Comparison of ENCODE assay signal across 8 cellular contexts in genomic region chr16:14918504-14918903, GRCh38. TPM values are rescaled to one million over a fixed set of nuclear protein-coding genes. Genes with fewer than 3 reads are reported as not detected.
A peak's percentile ranks its signal among the peaks of the same experiment; 100 is the strongest.
DNase-seq lines count a peak whose midpoint lies in the region; ATAC-seq, FAIRE-seq and TF ChIP-seq lines count a peak whose summit lies in the region.
"Not testable (repeated sequence)": the region's sequence is repeated elsewhere in the genome, so short reads cannot be mapped to it uniquely, and the experiment has no call there.

No MANE protein-coding gene starts in this region.

- not testable (repeated sequence) for FAIRE-seq in kidney (lab: Jason Lieb, UNC)

- not testable (repeated sequence) for ATAC-seq in Right ventricle myocardium superior (ENCODE audit: poor library complexity); psoas muscle

- H3K36me3 Mint-ChIP-seq in nephron progenitor cell (ENCODE audit: low read depth); type B pancreatic cell: not testable (repeated sequence)

- not testable (repeated sequence) for H3K36me3 ChIP-seq in BE2C; HEK293 (ENCODE audit: control insufficient read depth in 2 of 2, insufficient read depth in 1 of 2, low read length in 2 of 2); kidney (ENCODE audit: control insufficient read depth in 1 of 2, insufficient read depth in 2 of 2, low read length in 2 of 2); psoas muscle (ENCODE audit: insufficient read depth in 1 of 2, low read depth in 1 of 2)

- not testable (repeated sequence) for H3K27ac Mint-ChIP-seq in nephron progenitor cell, type B pancreatic cell

- not testable (repeated sequence) for H3K4me1 ChIP-seq in BE2C; HEK293 (ENCODE audit: control insufficient read depth, insufficient read depth, low read length); kidney (ENCODE audit: control insufficient read depth in 1 of 2, insufficient read depth in 1 of 2, low read depth in 1 of 2, low read length in 2 of 2); psoas muscle

- not testable (repeated sequence) for H3K9ac ChIP-seq in kidney (ENCODE audit: low read length in 2 of 2)

- not testable (repeated sequence) for H3K27me3 ChIP-seq in BE2C; psoas muscle (ENCODE audit: insufficient read depth in 3 of 3, low read length in 2 of 3)

- not testable (repeated sequence) for H3K9me3 ChIP-seq in BE2C; HEK293 (ENCODE audit: control insufficient read depth, insufficient read depth, low read depth, low read length); kidney (ENCODE audit: control insufficient read depth in 1 of 2, low read length in 2 of 2); psoas muscle

- not testable (repeated sequence) for TF ChIP-seq CTCF in BE2C (IDR thresholded peaks at IDR 0.05; ENCODE audit: low read depth, low read length); HEK293 (tag by site-specific recombination; IDR thresholded peaks at IDR 0.05); kidney (IDR thresholded peaks at IDR 0.05; ENCODE audit: borderline replicate concordance, extremely low read depth, insufficient read depth); nephron progenitor cell (IDR thresholded peaks at IDR 0.05); psoas muscle (IDR thresholded peaks at IDR 0.05); type B pancreatic cell (conservative IDR thresholded peaks at IDR 0.05)

- CTCF ChIA-PET in HEK293 (lab: Yijun Ruan, JAX) = not testable (repeated sequence)

- POLR2A ChIA-PET in HEK293 (lab: Yijun Ruan, JAX) = not testable (repeated sequence)

- not testable (repeated sequence) for H3K27me3 Mint-ChIP-seq in nephron progenitor cell (ENCODE audit: low read depth, poor library complexity); type B pancreatic cell

- DNase-seq in BE2C (peak; percentile 9), astrocyte of the hippocampus (ENCODE audit: low read depth, low spot score) (peak; percentile 1), Right ventricle myocardium superior (peak; percentile 45), kidney (peak; percentile 75), nephron progenitor cell (peak; percentile 15), psoas muscle (peak; percentile 14 to 55), type B pancreatic cell (ENCODE audit: extremely low spot score, unreplicated experiment) (peak; percentile 72)

- H3K27ac ChIP-seq in HEK293 (ENCODE audit: extremely low read depth, low read depth, low read length); kidney (ENCODE audit: low read depth in 2 of 2, low read length in 2 of 2); psoas muscle: not testable (repeated sequence)

- H3K9me3 Mint-ChIP-seq in nephron progenitor cell, type B pancreatic cell: not testable (repeated sequence)

- not testable (repeated sequence) for H3K4me3 Mint-ChIP-seq in nephron progenitor cell, type B pancreatic cell

- H3K4me1 Mint-ChIP-seq in nephron progenitor cell; type B pancreatic cell (ENCODE audit: unreplicated experiment): not testable (repeated sequence)

- intact Hi-C loops in Right ventricle myocardium superior (cut with DNase I); kidney (cut with DNase I); psoas muscle (cut with DNase I): not testable (repeated sequence)

- not testable (repeated sequence) for H3K4me3 ChIP-seq in BE2C (ENCODE audit: low read depth, low read length); HEK293 (ENCODE audit: low read depth, low read length); kidney (ENCODE audit: low read length in 2 of 2); psoas muscle

- 64 to 80% (median 72%) methylated on average over 11 to 14 of the region's 21 CpGs for WGBS in psoas muscle, 3 donors

TF ChIP-seq in HEK293, 187 proteins besides CTCF, POLR2A, EP300 and RAD21:
- 0 out of 2 replicates have a peak, but pooled peaks have one; percentile 17 for TF ChIP-seq ZIC2 (tag by site-specific recombination; IDR thresholded peaks at IDR 0.05)
- TF ChIP-seq SCRT2 (tag by site-specific recombination; IDR thresholded peaks at IDR 0.05) = peak; percentile 74
- 0 out of 2 replicates have a peak, but pooled peaks have one; percentile 11 for TF ChIP-seq GLIS1 (tag by site-specific recombination; IDR thresholded peaks at IDR 0.05)

RNA-seq across cellular contexts. Expression of gene NPIPA1, which starts 18.7 kb away (rescaled TPM):
- 190 TPM for polyA plus RNA-seq in BE2C (2012; ENCODE audit: insufficient read depth, insufficient read length, low read depth)
- 38.1 TPM for total RNA-seq in Right ventricle myocardium superior
- 79.3 TPM for total RNA-seq in kidney
- polyA plus RNA-seq in kidney (ENCODE audit: insufficient read depth, low read depth, low replicate concordance) = 26.7 TPM
- total RNA-seq in psoas muscle = 10 to 100 TPM; 35.9 to 58.5 (median 50.6) TPM
- polyA plus RNA-seq in psoas muscle = 10 to 100 TPM; 34.0 to 55.4 (median 37.2) TPM
- total RNA-seq in type B pancreatic cell (ENCODE audit: low replicate concordance) = 84.4 and 199 TPM in 2 replicates

RNA-seq across cellular contexts. Expression of gene PDXDC1, which starts 56.3 kb away (rescaled TPM):
- polyA plus RNA-seq in BE2C (2012; ENCODE audit: insufficient read depth, insufficient read length, low read depth) = 55.1 TPM
- 72.6 TPM for total RNA-seq in Right ventricle myocardium superior
- 113 TPM for total RNA-seq in kidney
- polyA plus RNA-seq in kidney (ENCODE audit: insufficient read depth, low read depth, low replicate concordance) = 56.5 TPM
- total RNA-seq in psoas muscle = 10 to 100 TPM; 52.3 to 82.5 (median 59.3) TPM
- polyA plus RNA-seq in psoas muscle = 10 to 100 TPM; 22.1 to 45.5 (median 24.8) TPM
- total RNA-seq in type B pancreatic cell (ENCODE audit: low replicate concordance) = 130 and 198 TPM in 2 replicates

Comparison
In these comparisons a context has a peak if more than half of its experiments do, and no peak if none do; other contexts are left out.
1. DNase-seq: peak in every context shown above with its lines; median percentile 75 in kidney; 72 in type B pancreatic cell; 45 in Right ventricle myocardium superior; 34 in psoas muscle; 15 in nephron progenitor cell; 9 in BE2C; 1 in astrocyte of the hippocampus.